ENCODE assay signal across 8 cellular contexts in the genomic region with DNA sequence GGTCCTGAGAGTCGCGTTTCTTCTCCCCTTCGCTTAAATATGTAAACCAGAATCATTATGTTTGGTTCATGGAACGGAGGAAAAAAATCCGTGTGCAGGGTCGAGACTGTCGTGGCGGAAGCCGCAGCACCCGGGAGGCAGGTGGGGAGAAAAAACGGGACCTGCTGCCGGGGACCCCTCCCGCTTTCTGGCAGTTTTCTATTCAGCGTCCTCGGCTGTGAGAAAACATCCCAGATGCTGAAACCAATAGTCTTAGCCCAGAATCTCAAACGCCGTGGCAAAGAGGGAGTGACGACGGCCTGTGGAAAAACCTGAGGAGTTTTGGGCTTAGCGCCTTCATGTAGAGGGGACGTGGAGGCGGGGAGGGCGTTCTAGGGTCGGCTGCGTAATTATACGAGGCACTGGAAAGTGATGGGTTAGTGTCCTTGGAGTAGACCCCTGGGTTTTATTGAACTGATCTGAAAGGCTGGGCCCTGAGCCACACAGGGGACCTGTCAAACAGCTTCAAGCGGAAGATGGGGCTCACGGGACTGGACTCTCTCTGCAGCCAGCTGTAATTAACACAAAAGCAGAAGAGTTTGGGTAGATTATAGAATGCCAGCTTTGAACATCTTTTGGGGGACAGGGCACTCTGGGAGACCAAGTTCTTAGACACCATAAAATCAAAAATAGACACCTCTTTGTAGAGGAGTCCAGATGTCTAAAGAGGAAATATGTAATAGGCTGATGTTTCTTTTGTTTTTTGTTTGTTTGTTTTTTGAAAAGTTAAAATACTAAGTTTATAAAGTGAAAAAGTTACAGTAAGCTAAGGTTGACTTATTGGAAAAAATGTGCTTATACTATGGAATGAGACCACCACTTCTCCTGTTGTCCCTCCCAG. TPM values are rescaled to one million over a fixed set of nuclear protein-coding genes. Genes with fewer than 3 reads are reported as not detected.
DNase-seq lines count a peak whose midpoint lies in the region; ATAC-seq and TF ChIP-seq lines count a peak whose summit lies in the region.

No MANE protein-coding gene starts in this region.

- H3K4me3 ChIP-seq in neural cell (ENCODE audit: low read length), result peak overlapping the region; percentile 70

- no peaks in the 10 kb centered on the region for H4K20me1 ChIP-seq in neural cell (ENCODE audit: insufficient read depth)

- TF ChIP-seq CTCF in neural cell (IDR thresholded peaks at IDR 0.05; ENCODE audit: poor library complexity, severe bottlenecking), result no peak

- no peak for ATAC-seq in HG03469 (IDR thresholded peaks at IDR 0.05; ENCODE audit: unreplicated experiment)
- no peak for ATAC-seq in GM18909 (IDR thresholded peaks at IDR 0.05; ENCODE audit: poor library complexity, unreplicated experiment)

- H3K27ac ChIP-seq in neural cell (ENCODE audit: low read length), result peak overlapping the region; percentile 58

- H3K79me2 ChIP-seq in neural cell (replicated peaks; ENCODE audit: insufficient read depth, low read length), result peaks cover 23% of the 10 kb centered on the region

- no peaks in the 10 kb centered on the region for H3K36me3 ChIP-seq in neural cell (ENCODE audit: insufficient read depth, low read length)

- no peak for TF ChIP-seq RAD21 in neural cell (conservative IDR thresholded peaks at IDR 0.05)

- peak; percentile 35 for DNase-seq in NCI-H2171 treated with DMSO at 0.1 percent for 48 hours (lab: John Stamatoyannopoulos, UW)
- no peak for DNase-seq in NCI-H2171 (lab: John Stamatoyannopoulos, UW)
- DNase-seq in NCI-H1092 treated with DMSO at 0.1 percent for 48 hours (lab: John Stamatoyannopoulos, UW), result peak; percentile 19
- DNase-seq in activated T-cell treated with anti-CD3 and anti-CD28 coated beads for 24 hours (ENCODE audit: low read depth), result peak; percentile 6
- DNase-seq in fibroblast of peridontal ligament (ENCODE audit: extremely low read depth), result peak; percentile 37

- H3F3A ChIP-seq in neural cell (ENCODE audit: insufficient read depth, low read length, poor library complexity, severe bottlenecking), result no peaks in the 10 kb centered on the region

- no peaks in the 10 kb centered on the region for H3K27me3 ChIP-seq in neural cell (ENCODE audit: insufficient read depth, low read depth, low read length)

- no peaks in the 10 kb centered on the region for H3K9me3 ChIP-seq in neural cell (ENCODE audit: low read length)

- H2AFZ ChIP-seq in neural cell (ENCODE audit: low read depth, low read length), result peak overlapping the region; percentile 87

- peak overlapping the region; percentile 67 for H3K4me2 ChIP-seq in neural cell (ENCODE audit: low read length)

- H3K9me2 ChIP-seq in neural cell (ENCODE audit: insufficient read depth, low read length), result no peaks in the 10 kb centered on the region

- TF ChIP-seq EP300 in neural cell (conservative IDR thresholded peaks at IDR 0.05; ENCODE audit: poor library complexity, severe bottlenecking), result no peak

- peak overlapping the region; percentile 64 for H3K9ac ChIP-seq in neural cell (ENCODE audit: low read length)

TF ChIP-seq in neural cell, 6 proteins besides CTCF, POLR2A, EP300 and RAD21:
- TF ChIP-seq EZH2 (IDR thresholded peaks at IDR 0.05; ENCODE audit: borderline replicate concordance, insufficient read depth, low read length, poor library complexity, severe bottlenecking) (no peak), POLR2AphosphoS5 (IDR thresholded peaks at IDR 0.05) (no peak), TAF1 (IDR thresholded peaks at IDR 0.05; ENCODE audit: low read depth) (no peak), SMC3 (conservative IDR thresholded peaks at IDR 0.05; ENCODE audit: poor library complexity) (no peak), MXI1 (conservative IDR thresholded peaks at IDR 0.05; ENCODE audit: poor library complexity, severe bottlenecking) (no peak)
- TF ChIP-seq, protein P1, sequence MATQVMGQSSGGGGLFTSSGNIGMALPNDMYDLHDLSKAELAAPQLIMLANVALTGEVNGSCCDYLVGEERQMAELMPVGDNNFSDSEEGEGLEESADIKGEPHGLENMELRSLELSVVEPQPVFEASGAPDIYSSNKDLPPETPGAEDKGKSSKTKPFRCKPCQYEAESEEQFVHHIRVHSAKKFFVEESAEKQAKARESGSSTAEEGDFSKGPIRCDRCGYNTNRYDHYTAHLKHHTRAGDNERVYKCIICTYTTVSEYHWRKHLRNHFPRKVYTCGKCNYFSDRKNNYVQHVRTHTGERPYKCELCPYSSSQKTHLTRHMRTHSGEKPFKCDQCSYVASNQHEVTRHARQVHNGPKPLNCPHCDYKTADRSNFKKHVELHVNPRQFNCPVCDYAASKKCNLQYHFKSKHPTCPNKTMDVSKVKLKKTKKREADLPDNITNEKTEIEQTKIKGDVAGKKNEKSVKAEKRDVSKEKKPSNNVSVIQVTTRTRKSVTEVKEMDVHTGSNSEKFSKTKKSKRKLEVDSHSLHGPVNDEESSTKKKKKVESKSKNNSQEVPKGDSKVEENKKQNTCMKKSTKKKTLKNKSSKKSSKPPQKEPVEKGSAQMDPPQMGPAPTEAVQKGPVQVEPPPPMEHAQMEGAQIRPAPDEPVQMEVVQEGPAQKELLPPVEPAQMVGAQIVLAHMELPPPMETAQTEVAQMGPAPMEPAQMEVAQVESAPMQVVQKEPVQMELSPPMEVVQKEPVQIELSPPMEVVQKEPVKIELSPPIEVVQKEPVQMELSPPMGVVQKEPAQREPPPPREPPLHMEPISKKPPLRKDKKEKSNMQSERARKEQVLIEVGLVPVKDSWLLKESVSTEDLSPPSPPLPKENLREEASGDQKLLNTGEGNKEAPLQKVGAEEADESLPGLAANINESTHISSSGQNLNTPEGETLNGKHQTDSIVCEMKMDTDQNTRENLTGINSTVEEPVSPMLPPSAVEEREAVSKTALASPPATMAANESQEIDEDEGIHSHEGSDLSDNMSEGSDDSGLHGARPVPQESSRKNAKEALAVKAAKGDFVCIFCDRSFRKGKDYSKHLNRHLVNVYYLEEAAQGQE (IDR thresholded peaks at IDR 0.05; ENCODE audit: borderline replicate concordance), result no peak

RNA-seq across cellular contexts. Expression of a gene that starts 0.8 kb away (rescaled TPM):
- 2.1 and 2.4 TPM in 2 replicates for polyA plus RNA-seq in neural cell
- polyA minus RNA-seq in neural cell, result 4.9 and 5.2 TPM in 2 replicates

RNA-seq across cellular contexts. Expression of a gene that starts 53.7 kb away (rescaled TPM):
- 0.12 TPM in 1 of 2 replicates, not detected in the other for polyA plus RNA-seq in neural cell
- polyA minus RNA-seq in neural cell, result not detected in 2 replicates
